18 cellular contexts compared by ENCODE assay signal in the genomic region with DNA sequence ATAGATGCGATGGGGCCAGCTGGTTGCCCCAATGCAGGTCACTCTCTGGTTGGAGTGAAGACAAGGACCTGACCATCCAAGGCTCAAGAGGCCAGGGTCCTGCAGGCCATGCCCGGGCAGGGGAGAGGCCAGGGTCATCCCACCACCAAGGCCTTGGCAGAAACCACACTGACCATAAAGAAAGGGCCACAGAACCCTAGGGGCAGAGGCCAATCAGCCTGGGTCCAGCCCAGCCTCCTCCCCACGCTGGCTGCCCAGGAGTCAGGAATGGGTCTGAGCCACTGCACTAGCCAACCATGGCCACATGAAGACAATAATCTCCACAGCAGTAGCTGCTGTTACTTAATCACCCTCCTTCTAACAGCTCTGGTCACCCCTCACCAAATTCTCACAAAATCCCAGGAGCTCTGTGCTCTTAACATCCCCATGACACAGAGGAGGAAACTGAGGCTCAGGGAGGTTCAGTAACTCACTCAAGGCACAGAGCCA. TPM values are rescaled to one million over a fixed set of nuclear protein-coding genes. Genes with fewer than 3 reads are reported as not detected.
DNase-seq lines count a peak whose midpoint lies in the region; ATAC-seq and TF ChIP-seq lines count a peak whose summit lies in the region.
"Had no signal": no experiment of that assay in that cellular context is flagged by ENCODE, and none has a peak within 500 bp of the region (broad histone marks: within the 10 kb centered on the region; RNA-seq: fewer than 3 reads in every experiment).

No MANE protein-coding gene starts in this region.

- intact Hi-C loops in esophagus muscularis mucosa (cut with DNase I) (no loop called here), psoas muscle (cut with DNase I) (loop anchor here in 1 of 2 donors (5.0 kb wide), 1 partner anchor 41 kb away; no protein-coding TSS in a partner anchor)

- no peaks in the 10 kb centered on the region for H3K36me3 Mint-ChIP-seq in T-cell
- H3K36me3 Mint-ChIP-seq in activated T-cell treated with anti-CD3 and anti-CD28 coated beads, Interleukin-2, amount 50 U/mL, for 24 hours (ENCODE audit: low read depth), result no peaks in the 10 kb centered on the region
- H3K36me3 Mint-ChIP-seq: naive thymus-derived CD8-positive, alpha-beta T cell had no signal

- H3K27ac ChIP-seq in Peyer's patch, result peak overlapping the region in 3 of 4 donors; percentile 51 to 92 (median 73)
- peak overlapping the region in 3 of 4 donors; percentile 36 to 93 (median 91) for H3K27ac ChIP-seq in esophagus muscularis mucosa (replicated peaks in 1 of 4)
- peak overlapping the region; percentile 99 for H3K27ac ChIP-seq in psoas muscle

- no peak overlapping the region for H3K4me3 ChIP-seq in Peyer's patch
- no peak overlapping the region for H3K4me3 ChIP-seq in esophagus muscularis mucosa
- peak overlapping the region; percentile 100 for H3K4me3 ChIP-seq in psoas muscle
- H3K4me3 ChIP-seq: K562 had no signal

- POLR2A ChIA-PET in T-cell (lab: Charles Lee), result no interaction called here

- H3K4me1 Mint-ChIP-seq in T-cell, result peaks cover 5 to 14% (median 8%) of the 10 kb centered on the region in 3 donors
- peaks cover 11% of the 10 kb centered on the region for H3K4me1 Mint-ChIP-seq in activated T-cell treated with anti-CD3 and anti-CD28 coated beads, Interleukin-2, amount 50 U/mL, for 24 hours (ENCODE audit: low read depth)

- TF ChIP-seq POLR2A in Peyer's patch (IDR thresholded peaks at IDR 0.05) (no peak), esophagus muscularis mucosa (IDR thresholded peaks at IDR 0.05; ENCODE audit: low read depth) (no peak)

- TF ChIP-seq CTCF in Peyer's patch (IDR thresholded peaks at IDR 0.05) (peak in 1 of 6 experiments; percentile 2), esophagus muscularis mucosa (IDR thresholded peaks at IDR 0.05) (no peak), psoas muscle (IDR thresholded peaks at IDR 0.05) (no peak)

- no peaks in the 10 kb centered on the region for H3K9me3 Mint-ChIP-seq in T-cell
- H3K9me3 Mint-ChIP-seq in activated T-cell treated with anti-CD3 and anti-CD28 coated beads, Interleukin-2, amount 50 U/mL, for 24 hours, result no peaks in the 10 kb centered on the region
- H3K9me3 Mint-ChIP-seq: naive thymus-derived CD8-positive, alpha-beta T cell; T-helper 1 cell treated with Interleukin-12 subunit alpha and Interleukin-12 subunit beta and Interleukin-4 antibody, amounts not matched to agents 30 μg/mL and 1 μg/mL, for 36 hours had no signal

- H3K27ac Mint-ChIP-seq in T-cell, result no peak overlapping the region
- no peak overlapping the region for H3K27ac Mint-ChIP-seq in activated T-cell treated with anti-CD3 and anti-CD28 coated beads, Interleukin-2, amount 50 U/mL, for 24 hours
- H3K27ac Mint-ChIP-seq: naive thymus-derived CD8-positive, alpha-beta T cell; T-helper 1 cell treated with Interleukin-12 subunit alpha and Interleukin-12 subunit beta and Interleukin-4 antibody, amounts not matched to agents 30 μg/mL and 1 μg/mL, for 36 hours had no signal

- no CpG with 5 or more reads among the region's 3 CpGs for WGBS in esophagus muscularis mucosa
- WGBS in psoas muscle, 3 donors, result 70 to 93% (median 88%) methylated on average over 3 of the region's 3 CpGs

- no peak overlapping the region for H3K4me3 Mint-ChIP-seq in T-cell
- no peak overlapping the region for H3K4me3 Mint-ChIP-seq in activated T-cell treated with anti-CD3 and anti-CD28 coated beads, Interleukin-2, amount 50 U/mL, for 24 hours
- H3K4me3 Mint-ChIP-seq: naive thymus-derived CD8-positive, alpha-beta T cell; T-helper 1 cell treated with Interleukin-12 subunit alpha and Interleukin-12 subunit beta and Interleukin-4 antibody, amounts not matched to agents 30 μg/mL and 1 μg/mL, for 36 hours had no signal

- H3K27me3 ChIP-seq in Peyer's patch, result no peaks in the 10 kb centered on the region
- H3K27me3 ChIP-seq in esophagus muscularis mucosa, result no peaks in the 10 kb centered on the region
- H3K27me3 ChIP-seq in psoas muscle (ENCODE audit: insufficient read depth in 3 of 3, low read length in 2 of 3), result no peaks in the 10 kb centered on the region

- H3K9me3 ChIP-seq in Peyer's patch (no peaks in the 10 kb centered on the region), esophagus muscularis mucosa (no peaks in the 10 kb centered on the region), psoas muscle (no peaks in the 10 kb centered on the region)

- ATAC-seq in psoas muscle (no peak), T-cell (replicated peaks in 1 of 4) (no peak)
- ATAC-seq: K562; naive thymus-derived CD8-positive, alpha-beta T cell; sciatic nerve had no signal

- H3K36me3 ChIP-seq in Peyer's patch (no peaks in the 10 kb centered on the region), esophagus muscularis mucosa (peaks cover 0 to 5% (median 0%) of the 10 kb centered on the region in 4 donors), psoas muscle (ENCODE audit: insufficient read depth in 1 of 2, low read depth in 1 of 2) (peaks cover 0 to 11% of the 10 kb centered on the region in 2 donors)

- H3K27me3 Mint-ChIP-seq in T-cell, result peaks cover 31 to 47% of the 10 kb centered on the region in 2 donors
- peaks cover 39% of the 10 kb centered on the region for H3K27me3 Mint-ChIP-seq in activated T-cell treated with anti-CD3 and anti-CD28 coated beads, Interleukin-2, amount 50 U/mL, for 24 hours

- peaks cover 4 to 73% (median 9%) of the 10 kb centered on the region in 4 donors for H3K4me1 ChIP-seq in Peyer's patch
- H3K4me1 ChIP-seq in esophagus muscularis mucosa, result peaks cover 72 to 90% (median 86%) of the 10 kb centered on the region in 4 donors
- peaks cover 83% of the 10 kb centered on the region for H3K4me1 ChIP-seq in psoas muscle

- no peak for TF ChIP-seq EP300 in esophagus muscularis mucosa (IDR thresholded peaks at IDR 0.05)

- CTCF ChIA-PET in T-cell (lab: Charles Lee), result no interaction called here

- peak; percentile 5 for DNase-seq in AG08396 (ENCODE audit: low spot score)
- no peak for DNase-seq in Peyer's patch
- no peak for DNase-seq in esophagus muscularis mucosa (ENCODE audit: extremely low spot score)
- no peak for DNase-seq in psoas muscle
- DNase-seq in central memory CD4-positive, alpha-beta T cell, result no peak
- no peak for DNase-seq in nucleus accumbens (lab: John Stamatoyannopoulos, UW)
- no peak for DNase-seq in T-cell
- DNase-seq in activated T-cell treated with anti-CD3 and anti-CD28 coated beads, Interleukin-2, amount 50 U/mL, for 24 hours, result no peak
- DNase-seq: activated CD4-positive, CD25-positive, alpha-beta regulatory T cell; HCEC 1CT; naive thymus-derived CD8-positive, alpha-beta T cell; NCI-H2107; stimulated activated CD4-positive, alpha-beta T cell treated with anti-CD3 and anti-CD28 coated beads, Interleukin-4, amount 100 ng/mL, for 24 hours had no signal

RNA-seq across cellular contexts. Expression of gene BCAR1, which starts 10.2 kb away (rescaled TPM):
- total RNA-seq in Peyer's patch, result 100 to 1,000 TPM in 3 of 4 donors, 10 to 100 TPM in 1; 77.6 to 251 (median 206) TPM
- 10 to 100 TPM; 31.6 to 67.1 (median 54.8) TPM for total RNA-seq in esophagus muscularis mucosa
- 100 to 1,000 TPM in 2 of 4 donors, 10 to 100 TPM in 2; 61.8 to 108 (median 90.1) TPM for total RNA-seq in psoas muscle
- polyA plus RNA-seq in psoas muscle, result 10 to 100 TPM; 66.3 to 90.7 (median 78.7) TPM
- total RNA-seq in T-cell, result 1 to 10 TPM in 2 of 5 donors, under 1 TPM in 3; 0.49 to 1.6 (median 0.98) TPM
- polyA plus RNA-seq: naive thymus-derived CD8-positive, alpha-beta T cell had no signal

RNA-seq across cellular contexts. Expression of gene CTRB1, which starts 42.8 kb away (rescaled TPM):
- total RNA-seq in Peyer's patch (not detected), esophagus muscularis mucosa (not detected), psoas muscle (1 to 10 TPM in 2 of 4 donors, not detected in 2; 1.2 to 3.9 TPM), T-cell (1 to 10 TPM in 3 of 5 donors, not detected in 2; 6.1 to 8.3 (median 7.9) TPM)
- polyA plus RNA-seq in psoas muscle, result 1 to 10 TPM in 1 of 3 donors, under 1 TPM in 2; 0.03 to 2.5 (median 0.25) TPM
- total RNA-seq: liver; naive thymus-derived CD8-positive, alpha-beta T cell had no signal
- polyA plus RNA-seq: AG04450; K562; liver; naive thymus-derived CD8-positive, alpha-beta T cell had no signal

RNA-seq across cellular contexts. Expression of gene CTRB2, which starts 54.7 kb away (rescaled TPM):
- total RNA-seq in Peyer's patch (not detected), esophagus muscularis mucosa (not detected), psoas muscle (1 to 10 TPM in 1 of 4 donors, not detected in 3; 2.4 TPM), T-cell (10 to 100 TPM in 3 of 5 donors, not detected in 2; 14.4 to 18.7 (median 15.1) TPM)
- 1 to 10 TPM in 1 of 3 donors, under 1 TPM in 2; 0.14 to 1.6 (median 0.63) TPM for polyA plus RNA-seq in psoas muscle
- total RNA-seq: naive thymus-derived CD8-positive, alpha-beta T cell had no signal
- polyA plus RNA-seq: AG04450; K562; naive thymus-derived CD8-positive, alpha-beta T cell had no signal

Comparison
In these comparisons a context has a peak if more than half of its experiments do, and no peak if none do; other contexts are left out.
1. RNA of gene BCAR1, which starts 10.2 kb away (total RNA-seq): 77.6 to 251 TPM in Peyer's patch, 61.8 to 108 TPM in psoas muscle and 31.6 to 67.1 TPM in esophagus muscularis mucosa; 0.49 to 1.6 TPM in T-cell; every median in the first group is over 10 times any median in the second.
2. Peak in every context shown above with its lines, with median percentiles within 50 percentile points of each other: H3K27ac ChIP-seq.